ENCODE assay signal across 8 cellular contexts in genomic region chr10:6401562-6402348, GRCh38.
DNase-seq lines count a peak whose midpoint lies in the region; FAIRE-seq and TF ChIP-seq lines count a peak whose summit lies in the region.

No MANE protein-coding gene starts in this region.

- H3K4me3 ChIP-seq in BLaER1 treated with 17β-estradiol and CSF1 and Interleukin-3, amounts not matched to agents 10 nM and 100 nM: peak overlapping the region in 5 of 10 experiments; percentile 32 to 53 (median 47); a peak in 8 of 20 replicates
- H3K4me3 ChIP-seq in HL-60 (replicated peaks; ENCODE audit: insufficient read depth, low read length): no peak overlapping the region; the same call in 1 of the 2 replicates

- peak; percentile 71 for DNase-seq in GM19239 (ENCODE audit: insufficient read length, low spot score)
- peak; percentile 45 to 49 for DNase-seq in HL-60 (ENCODE audit: low read depth in 1 of 2, low spot score in 1 of 2)
- peak; percentile 89 for DNase-seq in NCI-H82 (lab: John Stamatoyannopoulos, UW)
- DNase-seq in activated T-cell treated with anti-CD3 and anti-CD28 coated beads for 1 hour (ENCODE audit: low read depth): peak; percentile 39
- no peak for DNase-seq in epithelial cell of prostate (ENCODE audit: low read depth, low spot score)
- DNase-seq in middle frontal gyrus (ENCODE audit: extremely low spot score, low spot score): peak; percentile 90
- DNase-seq in stimulated activated naive CD4-positive, alpha-beta T cell treated with Interleukin-2 at 50 U/mL for 16 hours (lab: John Stamatoyannopoulos, UW): peak; percentile 27

- peak overlapping the region; percentile 54 to 98 (median 85) for H3K4me2 ChIP-seq in BLaER1 treated with 17β-estradiol and CSF1 and Interleukin-3, amounts not matched to agents 10 nM and 100 nM

- H3K9me3 ChIP-seq in BLaER1 treated with 17β-estradiol and CSF1 and Interleukin-3, amounts not matched to agents 10 nM and 100 nM (replicated peaks in 1 of 11): no peaks in the 10 kb centered on the region

- H3K4me1 ChIP-seq in BLaER1 treated with 17β-estradiol and CSF1 and Interleukin-3, amounts not matched to agents 10 nM and 100 nM: peaks cover 28 to 53% (median 41%) of the 10 kb centered on the region in 10 experiments

- TF ChIP-seq CTCF in HL-60 (IDR thresholded peaks at IDR 0.05; ENCODE audit: insufficient read depth, low read length): peak; percentile 25

- peak overlapping the region; percentile 1 to 75 (median 43); a peak in 16 of 22 replicates for H3K9ac ChIP-seq in BLaER1 treated with 17β-estradiol and CSF1 and Interleukin-3, amounts not matched to agents 10 nM and 100 nM

- H3K36me3 ChIP-seq in BLaER1 treated with 17β-estradiol and CSF1 and Interleukin-3, amounts not matched to agents 10 nM and 100 nM: no peaks in the 10 kb centered on the region

- H3K27ac ChIP-seq in BLaER1 treated with 17β-estradiol and CSF1 and Interleukin-3, amounts not matched to agents 10 nM and 100 nM: peak overlapping the region in 9 of 11 experiments; percentile 26 to 88 (median 57); a peak in 15 of 22 replicates
- H3K27ac ChIP-seq in HL-60 (replicated peaks) (no peak overlapping the region), epithelial cell of prostate (peak overlapping the region; percentile 26)

- no peaks in the 10 kb centered on the region; a peak in 1 of 22 replicates for H4K20me1 ChIP-seq in BLaER1 treated with 17β-estradiol and CSF1 and Interleukin-3, amounts not matched to agents 10 nM and 100 nM

- FAIRE-seq in GM19239 (lab: Jason Lieb, UNC): peak; percentile 87

- H3K27me3 ChIP-seq in BLaER1 treated with 17β-estradiol and CSF1 and Interleukin-3, amounts not matched to agents 10 nM and 100 nM: peaks cover 0 to 17% (median 6%) of the 10 kb centered on the region in 11 experiments; a peak in 7 of 22 replicates
- no peaks in the 10 kb centered on the region for H3K27me3 ChIP-seq in HL-60 (ENCODE audit: insufficient read depth, poor library complexity, severe bottlenecking)
